ENCODE assay signal across 21 cellular contexts in the genomic region with DNA sequence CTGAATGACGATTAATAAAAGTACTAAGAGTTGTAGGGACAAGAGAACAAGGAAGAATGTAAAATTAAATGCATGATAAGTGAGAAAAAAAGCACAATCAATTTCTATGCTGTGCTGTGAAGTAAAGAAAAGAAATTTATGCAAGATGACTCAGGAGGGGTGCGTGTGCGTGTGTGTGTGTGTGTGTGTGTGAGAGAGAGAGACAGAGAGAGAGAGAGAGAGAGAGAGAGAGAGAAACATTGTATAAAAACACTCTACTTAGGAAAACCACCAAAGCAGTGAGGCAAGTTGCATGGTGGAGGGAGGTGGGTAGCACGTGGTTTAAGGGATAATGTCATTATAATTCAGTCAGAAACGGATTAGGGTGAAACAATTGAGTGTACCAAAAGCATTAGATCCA.
"Had no signal": no experiment of that assay in that cellular context is flagged by ENCODE, and none has a peak within 500 bp of the region (broad histone marks: within the 10 kb centered on the region; RNA-seq: fewer than 3 reads in every experiment).

No MANE protein-coding gene starts in this region.

- H3K4me1 ChIP-seq: breast epithelium, right atrium auricular region, tibial nerve had no signal

- H3K27me3 Mint-ChIP-seq: activated naive CD8-positive, alpha-beta T cell; effector memory CD8-positive, alpha-beta T cell; memory B cell; natural killer cell treated with Interleukin-12 subunit alpha and Interleukin-12 subunit beta and Interleukin-15 and Interleukin-18, amount 100 ng/mL, for 72 hours had no signal

- DNase-seq: activated CD4-positive, alpha-beta T cell treated with anti-CD3 and anti-CD28 coated beads, Interleukin-2, amount 50 U/mL, for 1 hour; activated CD8-positive, alpha-beta memory T cell treated with anti-CD3 and anti-CD28 coated beads for 24 hours; activated gamma-delta T cell treated with Interleukin-2 at 50 U/mL for 16 hours; dermis blood vessel endothelial cell; effector memory CD8-positive, alpha-beta T cell; hypothalamus; left ventricle myocardium superior; occipital lobe; stimulated activated CD4-positive, alpha-beta T cell treated with anti-CD3 and anti-CD28 coated beads, Interleukin-15, amount 100 ng/mL, for 24 hours; stimulated activated CD4-positive, alpha-beta T cell treated with anti-CD3 and anti-CD28 coated beads, Interleukin-4, amount 100 ng/mL, for 4 hours; stimulated activated CD8-positive, alpha-beta memory T cell treated with anti-CD3 and anti-CD28 coated beads, Interleukin-4, amount 100 ng/mL, for 48 hours; stimulated activated naive CD4-positive, alpha-beta T cell treated with Interleukin-2 at 50 U/mL for 16 hours; substantia nigra had no signal

- H3K27ac Mint-ChIP-seq: activated naive CD8-positive, alpha-beta T cell; effector memory CD8-positive, alpha-beta T cell; memory B cell; natural killer cell treated with Interleukin-12 subunit alpha and Interleukin-12 subunit beta and Interleukin-15 and Interleukin-18, amount 100 ng/mL, for 72 hours had no signal

- H3K4me1 Mint-ChIP-seq: memory B cell had no signal

- H3K36me3 Mint-ChIP-seq: activated naive CD8-positive, alpha-beta T cell; memory B cell; natural killer cell treated with Interleukin-12 subunit alpha and Interleukin-12 subunit beta and Interleukin-15 and Interleukin-18, amount 100 ng/mL, for 72 hours had no signal

- H3K9me3 ChIP-seq: breast epithelium, right atrium auricular region, tibial nerve had no signal

- H3K27me3 ChIP-seq: breast epithelium, right atrium auricular region, tibial nerve had no signal

- H3K4me3 Mint-ChIP-seq: activated naive CD8-positive, alpha-beta T cell; effector memory CD8-positive, alpha-beta T cell; memory B cell; natural killer cell treated with Interleukin-12 subunit alpha and Interleukin-12 subunit beta and Interleukin-15 and Interleukin-18, amount 100 ng/mL, for 72 hours had no signal

- H3K36me3 ChIP-seq: breast epithelium, right atrium auricular region, tibial nerve had no signal

- H3K4me3 ChIP-seq: breast epithelium, right atrium auricular region, skin epidermis, tibial nerve had no signal

- H3K9me3 Mint-ChIP-seq: effector memory CD8-positive, alpha-beta T cell; memory B cell had no signal

- H3K27ac ChIP-seq: breast epithelium, epithelial cell of prostate, right atrium auricular region, skin epidermis, tibial nerve had no signal

- ATAC-seq: effector memory CD8-positive, alpha-beta T cell; left ventricle myocardium superior; natural killer cell treated with Interleukin-12 subunit alpha and Interleukin-12 subunit beta and Interleukin-15 and Interleukin-18, amount 100 ng/mL, for 72 hours had no signal
